Comparison of ENCODE assay signal across 37 cellular contexts in the genomic region with DNA sequence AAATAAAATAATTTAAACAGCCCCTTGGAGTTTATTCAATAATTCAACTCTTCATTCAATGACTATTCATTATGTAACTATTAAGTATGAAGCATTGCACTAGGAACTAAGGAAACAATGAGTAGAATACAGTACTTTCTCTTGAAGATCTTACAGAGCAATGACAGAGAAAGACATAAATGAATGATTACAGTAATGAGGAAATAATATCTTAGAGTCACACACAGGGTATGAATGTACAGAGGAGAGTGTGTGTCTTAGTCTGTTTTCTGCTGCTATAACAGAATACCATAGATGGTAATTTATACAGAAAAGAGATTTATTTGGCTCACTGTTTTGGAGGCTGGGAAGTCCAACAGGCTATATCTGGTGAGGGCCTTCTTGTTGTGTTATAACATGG.
"Had no signal": no experiment of that assay in that cellular context is flagged by ENCODE, and none has a peak within 500 bp of the region (broad histone marks: within the 10 kb centered on the region; RNA-seq: fewer than 3 reads in every experiment).

No MANE protein-coding gene starts in this region.

- H3K4me1 Mint-ChIP-seq: activated naive CD4-positive, alpha-beta T cell treated with anti-CD3 and anti-CD28 coated beads, Interleukin-2, amount 10 ng/mL, durations not matched to agents 7 days and 5 days; activated naive CD4-positive, alpha-beta T cell treated with anti-CD3 and anti-CD28 coated beads, Interleukin-2, amount 50 U/mL, for 24 hours; activated naive CD8-positive, alpha-beta T cell treated with anti-CD3 and anti-CD28 coated beads for 36 hours; activated naive CD8-positive, alpha-beta T cell treated with anti-CD3 and anti-CD28 coated beads, Interleukin-2, amount 10 ng/mL, durations not matched to agents 7 days and 5 days; activated T-helper 17 cell treated with anti-CD3 and anti-CD28 coated beads, Interleukin-2, amount 50 U/mL, for 72 hours; brain; central memory CD8-positive, alpha-beta T cell had no signal

- DNase-seq: activated effector memory CD4-positive, alpha-beta T cell treated with anti-CD3 and anti-CD28 coated beads, Interleukin-2, amount 50 U/mL, for 16 hours; activated effector memory CD4-positive, alpha-beta T cell treated with Interleukin-2 at 50 U/mL for 16 hours; activated gamma-delta T cell; activated gamma-delta T cell treated with Interleukin-2 at 50 U/mL for 16 hours; activated naive CD4-positive, alpha-beta T cell; activated naive CD4-positive, alpha-beta T cell treated with anti-CD3 and anti-CD28 coated beads for 36 hours; activated naive CD4-positive, alpha-beta T cell treated with anti-CD3 and anti-CD28 coated beads, Interleukin-2, amount 10 ng/mL, durations not matched to agents 7 days and 5 days; activated naive CD4-positive, alpha-beta T cell treated with anti-CD3 and anti-CD28 coated beads, Interleukin-2, amount 50 U/mL, for 16 hours; activated naive CD4-positive, alpha-beta T cell treated with Interleukin-2 at 50 U/mL for 16 hours; activated naive CD8-positive, alpha-beta T cell treated with anti-CD3 and anti-CD28 coated beads for 36 hours; activated naive CD8-positive, alpha-beta T cell treated with anti-CD3 and anti-CD28 coated beads, Interleukin-2, amount 10 ng/mL, durations not matched to agents 7 days and 5 days; activated naive CD8-positive, alpha-beta T cell treated with anti-CD3 and anti-CD28 coated beads, Interleukin-2, amount 50 U/mL, for 24 hours; activated T-cell treated with anti-CD3 and anti-CD28 coated beads, Interleukin-2, amount 50 U/mL, for 1 hour; activated T-cell treated with anti-CD3 and anti-CD28 coated beads, Interleukin-2, amount 50 U/mL, for 24 hours; activated T-cell treated with anti-CD3 and anti-CD28 coated beads, Interleukin-2, amount 50 U/mL, for 4 hours; activated T-cell treated with anti-CD3 and anti-CD28 coated beads, Interleukin-2, amount 50 U/mL, for 72 hours; adrenal gland; amniotic stem cell; amygdala; anterior cingulate cortex; aorta; body of pancreas; brain microvascular endothelial cell; caudate nucleus; central memory CD4-positive, alpha-beta T cell; cerebellar nuclear complex had no signal

- H3K4me1 ChIP-seq: adrenal gland, ascending aorta, body of pancreas, breast epithelium had no signal

- H3K27ac Mint-ChIP-seq: activated naive CD4-positive, alpha-beta T cell treated with anti-CD3 and anti-CD28 coated beads for 36 hours; activated naive CD4-positive, alpha-beta T cell treated with anti-CD3 and anti-CD28 coated beads, Interleukin-2, amount 10 ng/mL, durations not matched to agents 7 days and 5 days; activated naive CD4-positive, alpha-beta T cell treated with anti-CD3 and anti-CD28 coated beads, Interleukin-2, amount 50 U/mL, for 24 hours; activated naive CD4-positive, alpha-beta T cell treated with anti-CD3 and anti-CD28 coated beads, Interleukin-2, amount 50 U/mL, for 72 hours; activated naive CD8-positive, alpha-beta T cell; activated naive CD8-positive, alpha-beta T cell treated with anti-CD3 and anti-CD28 coated beads for 36 hours; activated naive CD8-positive, alpha-beta T cell treated with anti-CD3 and anti-CD28 coated beads, Interleukin-2, amount 10 ng/mL, durations not matched to agents 7 days and 5 days; activated naive CD8-positive, alpha-beta T cell treated with anti-CD3 and anti-CD28 coated beads, Interleukin-2, amount 50 U/mL, for 24 hours; activated T-cell treated with anti-CD3 and anti-CD28 coated beads, Interleukin-2, amount 50 U/mL, for 24 hours; activated T-cell treated with anti-CD3 and anti-CD28 coated beads, Interleukin-2, amount 50 U/mL, for 72 hours; activated T-helper 1 cell treated with anti-CD3 and anti-CD28 coated beads, Interleukin-12 subunit alpha, Interleukin-12 subunit beta, Interleukin-2, Interleukin-4 antibody, amounts not matched to agents 30 ng/mL and 10 ng/mL and 1 ng/mL, durations not matched to agents 14 hours and 24 hours and 36 hours; activated T-helper 17 cell treated with anti-CD3 and anti-CD28 coated beads, Interleukin-2, amount 50 U/mL, for 72 hours; activated T-helper 2 cell treated with anti-CD3 and anti-CD28 coated beads, Interferon-gamma antibody, Interleukin-2, Interleukin-4, amounts not matched to agents 10 μg/mL and 5 μg/mL and 100 μg/mL, durations not matched to agents 14 hours and 24 hours and 36 hours; brain had no signal

- H3K36me3 ChIP-seq: adrenal gland, ascending aorta, brain microvascular endothelial cell, breast epithelium, cardiac muscle cell had no signal

- H3K27me3 ChIP-seq: adrenal gland, ascending aorta, body of pancreas, brain microvascular endothelial cell, breast epithelium had no signal

- H3K27ac ChIP-seq: adrenal gland, ascending aorta, body of pancreas, brain microvascular endothelial cell, breast epithelium, cardiac muscle cell had no signal

- H3K9me3 ChIP-seq: adrenal gland, ascending aorta, body of pancreas, breast epithelium had no signal

- H3K4me3 Mint-ChIP-seq: activated naive CD4-positive, alpha-beta T cell treated with anti-CD3 and anti-CD28 coated beads for 36 hours; activated naive CD4-positive, alpha-beta T cell treated with anti-CD3 and anti-CD28 coated beads, Interleukin-2, amount 10 ng/mL, durations not matched to agents 7 days and 5 days; activated naive CD4-positive, alpha-beta T cell treated with anti-CD3 and anti-CD28 coated beads, Interleukin-2, amount 50 U/mL, for 24 hours; activated naive CD8-positive, alpha-beta T cell; activated naive CD8-positive, alpha-beta T cell treated with anti-CD3 and anti-CD28 coated beads for 36 hours; activated naive CD8-positive, alpha-beta T cell treated with anti-CD3 and anti-CD28 coated beads, Interleukin-2, amount 10 ng/mL, durations not matched to agents 7 days and 5 days; activated naive CD8-positive, alpha-beta T cell treated with anti-CD3 and anti-CD28 coated beads, Interleukin-2, amount 50 U/mL, for 24 hours; activated T-cell treated with anti-CD3 and anti-CD28 coated beads, Interleukin-2, amount 50 U/mL, for 24 hours; activated T-cell treated with anti-CD3 and anti-CD28 coated beads, Interleukin-2, amount 50 U/mL, for 4 hours; activated T-cell treated with anti-CD3 and anti-CD28 coated beads, Interleukin-2, amount 50 U/mL, for 72 hours; activated T-helper 1 cell treated with anti-CD3 and anti-CD28 coated beads, Interleukin-12 subunit alpha, Interleukin-12 subunit beta, Interleukin-2, Interleukin-4 antibody, amounts not matched to agents 30 ng/mL and 10 ng/mL and 1 ng/mL, durations not matched to agents 14 hours and 24 hours and 36 hours; activated T-helper 17 cell treated with anti-CD3 and anti-CD28 coated beads, Interleukin-2, amount 50 U/mL, for 72 hours; brain; central memory CD8-positive, alpha-beta T cell had no signal

- ATAC-seq: activated naive CD4-positive, alpha-beta T cell treated with anti-CD3 and anti-CD28 coated beads, Interleukin-2, amount 50 U/mL, for 72 hours; activated naive CD8-positive, alpha-beta T cell treated with anti-CD3 and anti-CD28 coated beads, Interleukin-2, amount 50 U/mL, for 24 hours; activated T-cell treated with anti-CD3 and anti-CD28 coated beads, Interleukin-2, amount 50 U/mL, for 4 hours; activated T-cell treated with anti-CD3 and anti-CD28 coated beads, Interleukin-2, amount 50 U/mL, for 72 hours; activated T-helper 17 cell treated with anti-CD3 and anti-CD28 coated beads, Interleukin-2, amount 50 U/mL, for 72 hours; body of pancreas had no signal

- H3K36me3 Mint-ChIP-seq: activated naive CD4-positive, alpha-beta T cell treated with anti-CD3 and anti-CD28 coated beads, Interleukin-2, amount 10 ng/mL, durations not matched to agents 7 days and 5 days; activated naive CD4-positive, alpha-beta T cell treated with anti-CD3 and anti-CD28 coated beads, Interleukin-2, amount 50 U/mL, for 24 hours; activated naive CD4-positive, alpha-beta T cell treated with anti-CD3 and anti-CD28 coated beads, Interleukin-2, amount 50 U/mL, for 72 hours; activated naive CD8-positive, alpha-beta T cell; activated naive CD8-positive, alpha-beta T cell treated with anti-CD3 and anti-CD28 coated beads for 36 hours; activated naive CD8-positive, alpha-beta T cell treated with anti-CD3 and anti-CD28 coated beads, Interleukin-2, amount 10 ng/mL, durations not matched to agents 7 days and 5 days; brain had no signal

- H3K9me3 Mint-ChIP-seq: activated naive CD4-positive, alpha-beta T cell treated with anti-CD3 and anti-CD28 coated beads for 36 hours; activated naive CD4-positive, alpha-beta T cell treated with anti-CD3 and anti-CD28 coated beads, Interleukin-2, amount 10 ng/mL, durations not matched to agents 7 days and 5 days; activated naive CD4-positive, alpha-beta T cell treated with anti-CD3 and anti-CD28 coated beads, Interleukin-2, amount 50 U/mL, for 24 hours; activated naive CD4-positive, alpha-beta T cell treated with anti-CD3 and anti-CD28 coated beads, Interleukin-2, amount 50 U/mL, for 72 hours; activated naive CD8-positive, alpha-beta T cell treated with anti-CD3 and anti-CD28 coated beads for 36 hours; activated naive CD8-positive, alpha-beta T cell treated with anti-CD3 and anti-CD28 coated beads, Interleukin-2, amount 10 ng/mL, durations not matched to agents 7 days and 5 days; activated naive CD8-positive, alpha-beta T cell treated with anti-CD3 and anti-CD28 coated beads, Interleukin-2, amount 50 U/mL, for 24 hours; activated T-cell treated with anti-CD3 and anti-CD28 coated beads, Interleukin-2, amount 50 U/mL, for 24 hours; activated T-cell treated with anti-CD3 and anti-CD28 coated beads, Interleukin-2, amount 50 U/mL, for 4 hours; activated T-helper 1 cell treated with anti-CD3 and anti-CD28 coated beads, Interleukin-12 subunit alpha, Interleukin-12 subunit beta, Interleukin-2, Interleukin-4 antibody, amounts not matched to agents 30 ng/mL and 10 ng/mL and 1 ng/mL, durations not matched to agents 14 hours and 24 hours and 36 hours; activated T-helper 17 cell treated with anti-CD3 and anti-CD28 coated beads, Interleukin-2, amount 50 U/mL, for 72 hours; activated T-helper 2 cell treated with anti-CD3 and anti-CD28 coated beads, Interferon-gamma antibody, Interleukin-2, Interleukin-4, amounts not matched to agents 10 μg/mL and 5 μg/mL and 100 μg/mL, durations not matched to agents 14 hours and 24 hours and 36 hours; brain; central memory CD8-positive, alpha-beta T cell had no signal

- H3K4me3 ChIP-seq: adrenal gland, ascending aorta, body of pancreas, breast epithelium, cardiac muscle cell had no signal

- H3K27me3 Mint-ChIP-seq: activated naive CD8-positive, alpha-beta T cell; brain had no signal
